Comparison of ENCODE assay signal across 8 cellular contexts in the genomic region with DNA sequence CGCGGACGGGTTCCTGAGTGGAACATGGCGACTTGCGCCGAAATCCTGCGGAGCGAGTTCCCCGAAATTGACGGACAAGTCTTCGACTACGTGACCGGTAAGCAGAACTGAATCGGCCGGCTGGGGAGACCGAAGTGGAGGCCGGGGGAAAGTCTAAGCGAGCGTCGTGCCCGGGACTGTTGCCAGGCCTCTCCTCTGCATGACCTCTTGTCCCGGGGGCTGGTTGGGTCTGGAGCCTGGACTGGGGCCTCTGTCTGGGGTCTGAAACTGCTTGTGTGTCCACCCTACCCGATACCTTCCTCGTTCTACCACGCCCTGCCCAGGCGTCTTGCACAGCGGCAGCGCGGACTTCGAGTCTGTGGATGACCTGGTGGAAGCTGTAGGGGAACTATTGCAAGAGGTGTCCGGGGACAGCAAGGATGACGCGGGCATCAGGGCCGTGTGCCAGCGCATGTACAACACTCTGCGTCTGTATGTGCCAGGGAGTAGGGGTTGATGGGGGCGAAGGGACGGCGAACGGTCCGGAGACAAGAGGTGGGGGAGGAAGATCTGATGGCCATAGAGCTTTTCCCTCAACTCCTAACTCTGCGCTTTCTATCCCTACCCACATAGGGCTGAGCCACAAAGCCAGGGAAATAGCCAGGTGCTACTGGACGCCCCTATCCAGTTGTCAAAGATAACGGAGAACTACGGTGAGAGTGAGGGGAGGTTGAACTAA. TPM values are rescaled to one million over a fixed set of nuclear protein-coding genes. Genes with fewer than 3 reads are reported as not detected.
A peak's percentile ranks its signal among the peaks of the same experiment; 100 is the strongest.
DNase-seq lines count a peak whose midpoint lies in the region; ATAC-seq and TF ChIP-seq lines count a peak whose summit lies in the region.

A gene with protein sequence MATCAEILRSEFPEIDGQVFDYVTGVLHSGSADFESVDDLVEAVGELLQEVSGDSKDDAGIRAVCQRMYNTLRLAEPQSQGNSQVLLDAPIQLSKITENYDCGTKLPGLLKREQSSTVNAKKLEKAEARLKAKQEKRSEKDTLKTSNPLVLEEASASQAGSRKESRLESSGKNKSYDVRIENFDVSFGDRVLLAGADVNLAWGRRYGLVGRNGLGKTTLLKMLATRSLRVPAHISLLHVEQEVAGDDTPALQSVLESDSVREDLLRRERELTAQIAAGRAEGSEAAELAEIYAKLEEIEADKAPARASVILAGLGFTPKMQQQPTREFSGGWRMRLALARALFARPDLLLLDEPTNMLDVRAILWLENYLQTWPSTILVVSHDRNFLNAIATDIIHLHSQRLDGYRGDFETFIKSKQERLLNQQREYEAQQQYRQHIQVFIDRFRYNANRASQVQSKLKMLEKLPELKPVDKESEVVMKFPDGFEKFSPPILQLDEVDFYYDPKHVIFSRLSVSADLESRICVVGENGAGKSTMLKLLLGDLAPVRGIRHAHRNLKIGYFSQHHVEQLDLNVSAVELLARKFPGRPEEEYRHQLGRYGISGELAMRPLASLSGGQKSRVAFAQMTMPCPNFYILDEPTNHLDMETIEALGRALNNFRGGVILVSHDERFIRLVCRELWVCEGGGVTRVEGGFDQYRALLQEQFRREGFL (plus strand): TSS at position 16 of the 718 bp plus-strand sequence. CDS start 9 bp downstream, at position 25.

- peak within 1 kb of the TSS; percentile 95 to 100 (median 98) for H3K4me3 Mint-ChIP-seq in naive B cell

- H3K27me3 Mint-ChIP-seq in naive B cell: no peaks in the 10 kb centered on the region

- H3K9me3 Mint-ChIP-seq in naive B cell: no peaks in the 10 kb centered on the region

- H3K4me1 Mint-ChIP-seq in naive B cell: peaks cover 35 to 50% (median 43%) of the 10 kb centered on the region in 3 donors

- in situ Hi-C loops in SK-MEL-5 (cut with HindIII; ENCODE audit: low pct_unique_long_range_greater_than_20kb, low sequenced_read_pairs): no loop called here

- peak; percentile 6 for TF ChIP-seq POLR2A in erythroblast (IDR thresholded peaks at IDR 0.05; ENCODE audit: low read length)

- DNase-seq in activated CD8-positive, alpha-beta memory T cell treated with anti-CD3 and anti-CD28 coated beads, Interleukin-2, amount 50 U/mL, for 48 hours: no peak
- DNase-seq in SK-MEL-5 (ENCODE audit: low read depth, low spot score) (no peak), erythroblast (lab: John Stamatoyannopoulos, UW) (peak; percentile 83 to 87), naive B cell (no peak), iPS-NIHi11 (ENCODE audit: low spot score) (no peak), RPMI8226 (no peak)

- POLR2A ChIA-PET in activated CD8-positive, alpha-beta memory T cell treated with anti-CD3 and anti-CD28 coated beads for 36 hours (lab: Charles Lee): interaction anchor here (1.1 to 1.7 kb wide), 3 partner anchors 9 to 51 kb away, joined by 4 to 6 read pairs (median 4); a partner anchor contains a TSS

- ATAC-seq in HG02943 (IDR thresholded peaks at IDR 0.05; ENCODE audit: low read depth, unreplicated experiment) (peak; percentile 27), naive B cell (ENCODE audit: low read depth in 2 of 2) (peak; percentile 30 to 33)

- H3K36me3 Mint-ChIP-seq in naive B cell: peaks cover 7 to 8% of the 10 kb centered on the region in 2 donors

- CTCF ChIA-PET in activated CD8-positive, alpha-beta memory T cell treated with anti-CD3 and anti-CD28 coated beads for 36 hours (lab: Charles Lee): interaction anchor here (0.7 to 1.3 kb wide), 3 partner anchors 13 to 63 kb away, joined by 3 read pairs; a partner anchor contains a TSS

- peak within 1 kb of the TSS; percentile 93 to 99 (median 96) for H3K27ac Mint-ChIP-seq in naive B cell

RNA-seq across cellular contexts. Expression of the gene that starts here (rescaled TPM):
- 10 to 100 TPM; 62.4 to 67.6 TPM for total RNA-seq in activated CD8-positive, alpha-beta memory T cell treated with anti-CD3 and anti-CD28 coated beads for 36 hours
- 24.7 and 32.2 TPM in 2 replicates for total RNA-seq in SK-MEL-5 (2014; rRNA removed; shearing (Covaris generic))
- polyA plus RNA-seq in SK-MEL-5 (2015; cell fraction: cytosol; rRNA removed): 50.2 and 53.8 TPM in 2 replicates
- polyA plus RNA-seq in SK-MEL-5 (2015; cell fraction: nucleus; rRNA removed): 176 and 204 TPM in 2 replicates
- 10 to 100 TPM; 24.6 to 45.7 (median 30.0) TPM for polyA plus RNA-seq in naive B cell (ENCODE audit: low read depth in 6 of 6)

Comparison
In these comparisons a context has a peak if more than half of its experiments do, and no peak if none do; other contexts are left out.
1. DNase-seq: peak in erythroblast (2 of 2); none in activated CD8-positive, alpha-beta memory T cell treated with anti-CD3 and anti-CD28 coated beads, Interleukin-2, amount 50 U/mL, for 48 hours (single experiment), SK-MEL-5 (single experiment), naive B cell (single experiment), iPS-NIHi11 (single experiment) and RPMI8226 (single experiment).